11 cellular contexts compared by ENCODE assay signal in the genomic region with DNA sequence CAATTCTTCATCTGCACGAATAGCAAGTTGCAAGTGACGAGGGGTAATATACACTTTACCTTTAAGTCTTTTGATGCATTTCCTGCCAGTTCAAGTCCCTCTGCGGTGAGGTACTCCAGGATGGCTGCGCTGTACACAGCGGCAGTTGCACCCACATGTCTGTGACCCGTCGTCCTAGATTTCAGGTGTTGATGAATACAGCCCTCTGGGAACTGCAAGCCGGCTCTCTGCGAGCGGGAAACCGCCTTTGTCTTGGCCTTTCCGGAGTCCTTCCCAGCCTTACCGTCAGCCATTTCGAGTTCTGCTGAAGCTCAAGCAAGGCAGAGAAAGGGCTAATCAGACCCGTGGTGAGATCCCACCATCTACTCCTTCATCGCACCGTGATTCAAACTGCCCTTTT.
DNase-seq lines count a peak whose midpoint lies in the region; ATAC-seq and TF ChIP-seq lines count a peak whose summit lies in the region.
"Had no signal": no experiment of that assay in that cellular context is flagged by ENCODE, and none has a peak within 500 bp of the region (broad histone marks: within the 10 kb centered on the region; RNA-seq: fewer than 3 reads in every experiment).

No MANE protein-coding gene starts in this region.

- no peaks in the 10 kb centered on the region for H3K27me3 ChIP-seq in Loucy (ENCODE audit: insufficient read depth, low read length, poor library complexity, severe bottlenecking)

- H3K9ac ChIP-seq in Loucy (ENCODE audit: low read depth, low read length, poor library complexity, severe bottlenecking): peak overlapping the region; percentile 71
- H3K9ac ChIP-seq: SK-N-SH had no signal

- peak; percentile 58 for DNase-seq in activated CD4-positive, alpha-beta T cell treated with anti-CD3 and anti-CD28 coated beads, Interleukin-2, amount 50 U/mL, for 1 hour
- DNase-seq in effector CD4-positive, alpha-beta T cell: peak; percentile 64
- DNase-seq in stimulated activated CD4-positive, alpha-beta T cell treated with anti-CD3 and anti-CD28 coated beads, Interleukin-4, amount 100 ng/mL, for 1 hour: peak; percentile 34
- DNase-seq in inferior parietal cortex (ENCODE audit: extremely low spot score): no peak
- DNase-seq: foreskin melanocyte, NCI-H1417 treated with DMSO at 0.1 percent for 48 hours, SK-N-SH had no signal

- ATAC-seq in HG02884 (IDR thresholded peaks at IDR 0.05; ENCODE audit: unreplicated experiment) (no peak), HG03521 (IDR thresholded peaks at IDR 0.05; ENCODE audit: unreplicated experiment) (no peak), HG03135 (IDR thresholded peaks at IDR 0.05; ENCODE audit: unreplicated experiment) (no peak)

- H3F3A ChIP-seq in Loucy (ENCODE audit: low read depth): no peaks in the 10 kb centered on the region

- peak overlapping the region; percentile 69 for H3K4me2 ChIP-seq in Loucy (ENCODE audit: low read depth, low read length, poor library complexity, severe bottlenecking)
- H3K4me2 ChIP-seq: SK-N-SH had no signal

- H3K4me3 ChIP-seq in Loucy (ENCODE audit: low read length, poor library complexity, severe bottlenecking): peak overlapping the region; percentile 65

- peaks cover 34% of the 10 kb centered on the region for H4K20me1 ChIP-seq in Loucy (ENCODE audit: insufficient read depth, low read length, poor library complexity, severe bottlenecking)

- no peaks in the 10 kb centered on the region for H3K9me3 ChIP-seq in Loucy (ENCODE audit: insufficient read depth, low read depth, low read length)
- H3K9me3 ChIP-seq: SK-N-SH had no signal

- no peak for TF ChIP-seq CTCF in Loucy (conservative IDR thresholded peaks at IDR 0.05; ENCODE audit: low read length)

- H3K79me2 ChIP-seq in Loucy (ENCODE audit: insufficient read depth, low read length): peaks cover 100% of the 10 kb centered on the region

- H2AFZ ChIP-seq in Loucy (ENCODE audit: low read length): peak overlapping the region; percentile 19

- H3K36me3 ChIP-seq in Loucy (ENCODE audit: insufficient read depth, low read length): no peaks in the 10 kb centered on the region; the same call in 1 of the 2 replicates

- H3K4me1 ChIP-seq in Loucy (ENCODE audit: insufficient read depth, low read length, poor library complexity, severe bottlenecking): peaks cover 61% of the 10 kb centered on the region

- H3K9me2 ChIP-seq in Loucy (replicated peaks; ENCODE audit: low read depth, low read length): no peaks in the 10 kb centered on the region
- H3K9me2 ChIP-seq: SK-N-SH had no signal
